In genomic region chr7:20737840-20738448, GRCh38 we compare ENCODE assay signal across 14 cellular contexts. TPM values are rescaled to one million over a fixed set of nuclear protein-coding genes. Genes with fewer than 3 reads are reported as not detected.
DNase-seq lines count a peak whose midpoint lies in the region; ATAC-seq and TF ChIP-seq lines count a peak whose summit lies in the region.
"Had no signal": no experiment of that assay in that cellular context is flagged by ENCODE, and none has a peak within 500 bp of the region (broad histone marks: within the 10 kb centered on the region; RNA-seq: fewer than 3 reads in every experiment).

No MANE protein-coding gene starts in this region.

- H3K4me2 ChIP-seq in PC-9 = no peak overlapping the region

- H3K27ac ChIP-seq in PC-9 = no peak overlapping the region
- H3K27ac ChIP-seq: esophagus squamous epithelium had no signal

- H3K36me3 Mint-ChIP-seq in mesothelial cell of epicardium = no peaks in the 10 kb centered on the region

- BruUV-seq in PC-9 (replicated peaks; lab: Mats Ljungman, UMichigan) = no TSS peak

- H3K79me2 ChIP-seq in PC-9 (ENCODE audit: low read depth) = no peaks in the 10 kb centered on the region

- no peaks in the 10 kb centered on the region for H4K20me1 ChIP-seq in PC-9 (ENCODE audit: insufficient read depth)

- H3K4me1 Mint-ChIP-seq in mesothelial cell of epicardium = peaks cover 16% of the 10 kb centered on the region

- H3K4me3 Mint-ChIP-seq in mesothelial cell of epicardium = no peak overlapping the region

- no peaks in the 10 kb centered on the region for H3K27me3 ChIP-seq in PC-9 (ENCODE audit: insufficient read depth, low read depth)
- H3K27me3 ChIP-seq: esophagus squamous epithelium, MG63 had no signal

- H3K36me3 ChIP-seq in PC-9 (ENCODE audit: low read depth) = no peaks in the 10 kb centered on the region
- H3K36me3 ChIP-seq: esophagus squamous epithelium, MG63 had no signal

- H3K9me2 ChIP-seq in PC-9 (ENCODE audit: insufficient read depth) = no peaks in the 10 kb centered on the region; the same call in 1 of the 2 replicates

- ATAC-seq in GM19467 (IDR thresholded peaks at IDR 0.05; ENCODE audit: unreplicated experiment) (peak; percentile 70), HG03135 (IDR thresholded peaks at IDR 0.05; ENCODE audit: unreplicated experiment) (peak; percentile 55)

- H3K27me3 Mint-ChIP-seq in mesothelial cell of epicardium (ENCODE audit: low read depth) = no peaks in the 10 kb centered on the region

- intact Hi-C loops in PC-9 (cut with micrococcal nuclease; ENCODE audit: unreplicated experiment) = no loop called here

- no peaks in the 10 kb centered on the region for H3K4me1 ChIP-seq in PC-9 (replicated peaks; ENCODE audit: insufficient read depth)
- H3K4me1 ChIP-seq: esophagus squamous epithelium had no signal

- no peak overlapping the region for H3K27ac Mint-ChIP-seq in mesothelial cell of epicardium

- TF ChIP-seq CTCF in PC-9 (conservative IDR thresholded peaks at IDR 0.05) = no peak
- no peak for TF ChIP-seq CTCF in mesothelial cell of epicardium (IDR thresholded peaks at IDR 0.05; ENCODE audit: unreplicated experiment)

- CTCF ChIA-PET in PC-9 (lab: Charles Lee) = no interaction called here

- peak; percentile 30 for DNase-seq in DMS153 treated with DMSO at 0.1 percent for 48 hours (lab: John Stamatoyannopoulos, UW; ENCODE audit: unreplicated experiment)
- no peak for DNase-seq in PC-9
- no peak for DNase-seq in cerebellar nuclear complex (lab: John Stamatoyannopoulos, UW)
- no peak for DNase-seq in mesothelial cell of epicardium (ENCODE audit: low spot score in 2 of 2, unreplicated experiment in 2 of 2)
- DNase-seq in NK-92 treated with Interleukin-12 subunit alpha and Interleukin-12 subunit beta, amount 100 ng/mL, for 24 hours (lab: John Stamatoyannopoulos, UW) = no peak
- DNase-seq in activated gamma-delta T cell treated with Interleukin-2 at 50 U/mL for 16 hours = no peak
- DNase-seq: AML-193, esophagus squamous epithelium, MG63, mucosa of descending colon had no signal

- POLR2A ChIA-PET in PC-9 (lab: Charles Lee; ENCODE audit: unreplicated experiment) = no interaction called here

- no peak overlapping the region for H3K4me3 ChIP-seq in PC-9
- H3K4me3 ChIP-seq: esophagus squamous epithelium, MG63, mucosa of descending colon had no signal

- H3K9me3 Mint-ChIP-seq in mesothelial cell of epicardium = no peaks in the 10 kb centered on the region

- no peaks in the 10 kb centered on the region for H3F3A ChIP-seq in PC-9 (ENCODE audit: insufficient read depth, low read depth)

- peak overlapping the region; percentile 49; the same call in 1 of the 2 replicates for H2AFZ ChIP-seq in PC-9

- no peaks in the 10 kb centered on the region for H3K9me3 ChIP-seq in PC-9 (ENCODE audit: insufficient read depth, low read depth)
- H3K9me3 ChIP-seq: esophagus squamous epithelium, MG63, mucosa of descending colon had no signal

RNA-seq across cellular contexts. Expression of gene SP8, which starts 48.7 kb away (rescaled TPM):
- not detected in 2 replicates for total RNA-seq in PC-9 (2021)
- total RNA-seq in mesothelial cell of epicardium = not detected in 3 replicates
- total RNA-seq: bronchial epithelial cell, esophagus squamous epithelium, mucosa of descending colon, renal cortical epithelial cell had no signal
